ENCODE assay signal across 23 cellular contexts in genomic region chr2:45432406-45432805, GRCh38.
DNase-seq lines count a peak whose midpoint lies in the region; ATAC-seq and TF ChIP-seq lines count a peak whose summit lies in the region.
"Had no signal": no experiment of that assay in that cellular context is flagged by ENCODE, and none has a peak within 500 bp of the region (broad histone marks: within the 10 kb centered on the region; RNA-seq: fewer than 3 reads in every experiment).

No MANE protein-coding gene starts in this region.

- H3K79me2 ChIP-seq in OCI-LY7 (ENCODE audit: insufficient read depth, low read depth, low read length): no peaks in the 10 kb centered on the region
- H3K79me2 ChIP-seq in osteoblast (ENCODE audit: insufficient read depth, low read length): no peaks in the 10 kb centered on the region

- H3K4me2 ChIP-seq in OCI-LY7 (ENCODE audit: low read length) (no peak overlapping the region), osteoblast (ENCODE audit: insufficient read depth, low read length) (no peak overlapping the region)

- no peaks in the 10 kb centered on the region for H3K27me3 ChIP-seq in osteoblast (ENCODE audit: insufficient read depth, low read length)
- H3K27me3 ChIP-seq: body of pancreas, thyroid gland had no signal

- BruUV-seq in OCI-LY7 (replicated peaks; lab: Mats Ljungman, UMichigan): no TSS peak

- no peak for ATAC-seq in HG03354 (IDR thresholded peaks at IDR 0.05; ENCODE audit: poor library complexity, severe bottlenecking, unreplicated experiment)
- ATAC-seq in HG03439 (IDR thresholded peaks at IDR 0.05; ENCODE audit: unreplicated experiment): no peak
- ATAC-seq: body of pancreas had no signal

- 0 out of 2 replicates have a peak, but pooled peaks have one; percentile 15 for TF ChIP-seq CTCF in OCI-LY7 (conservative IDR thresholded peaks at IDR 0.05; ENCODE audit: low read length)
- TF ChIP-seq CTCF in coronary artery (IDR thresholded peaks at IDR 0.05): no peak
- no peak for TF ChIP-seq CTCF in osteoblast (IDR thresholded peaks at IDR 0.05; ENCODE audit: extremely low read depth, low read depth, low read length)

- H3K27ac ChIP-seq in OCI-LY7 (ENCODE audit: low read depth, low read length, poor library complexity, severe bottlenecking) (peak overlapping the region; percentile 55), coronary artery (peak overlapping the region; percentile 20 to 42), osteoblast (ENCODE audit: low read depth, low read length) (no peak overlapping the region)
- H3K27ac ChIP-seq: body of pancreas, epithelial cell of prostate, skin epidermis, thyroid gland had no signal

- H2AFZ ChIP-seq in OCI-LY7 (ENCODE audit: low read length): no peak overlapping the region
- no peak overlapping the region for H2AFZ ChIP-seq in osteoblast (ENCODE audit: low read length)

- H4K20me1 ChIP-seq in OCI-LY7 (ENCODE audit: insufficient read depth, low read length) (no peaks in the 10 kb centered on the region), osteoblast (ENCODE audit: insufficient read depth, low read length) (no peaks in the 10 kb centered on the region)

- CTCF ChIA-PET in OCI-LY7 (lab: Charles Lee; ENCODE audit: unreplicated experiment): no interaction called here

- DNase-seq in ELR (ENCODE audit: low read depth) (peak; percentile 26), OCI-LY7 (ENCODE audit: low spot score) (no peak), coronary artery (ENCODE audit: low spot score) (no peak), osteoblast (ENCODE audit: insufficient read length, low spot score, missing footprints) (peak; percentile 50), NCI-H345 treated with DMSO at 0.1 percent for 48 hours (lab: John Stamatoyannopoulos, UW; ENCODE audit: unreplicated experiment) (no peak), NCI-H1092 treated with DMSO at 0.1 percent for 48 hours (lab: John Stamatoyannopoulos, UW) (no peak)
- DNase-seq: activated CD4-positive, alpha-beta T cell treated with anti-CD3 and anti-CD28 coated beads, Interleukin-2, amount 10 ng/mL, durations not matched to agents 7 days and 5 days; activated naive CD8-positive, alpha-beta T cell treated with anti-CD3 and anti-CD28 coated beads for 36 hours; body of pancreas; dermis blood vessel endothelial cell; H7; midbrain; NCI-H1436; NCI-H69; nephron progenitor cell; OCI-M1; SHP77 treated with DMSO at 0.1 percent for 48 hours; stimulated activated naive CD4-positive, alpha-beta T cell; thyroid gland had no signal

- H3K4me1 ChIP-seq in OCI-LY7 (ENCODE audit: insufficient read depth, low read length, poor library complexity, severe bottlenecking) (peaks cover 34% of the 10 kb centered on the region), osteoblast (ENCODE audit: insufficient read depth, low read length) (peaks cover 22% of the 10 kb centered on the region)
- H3K4me1 ChIP-seq: thyroid gland had no signal

- intact Hi-C loops in OCI-LY7 (cut with micrococcal nuclease; ENCODE audit: unreplicated experiment): no loop called here

- H3K9me2 ChIP-seq in OCI-LY7 (ENCODE audit: insufficient read depth, low read length): no peaks in the 10 kb centered on the region

- H3K9me3 ChIP-seq in OCI-LY7 (ENCODE audit: low read length) (peaks cover 24% of the 10 kb centered on the region; the same call in 1 of the 2 replicates), osteoblast (ENCODE audit: low read depth, low read length) (no peaks in the 10 kb centered on the region)
- H3K9me3 ChIP-seq: body of pancreas, thyroid gland had no signal

- H3K36me3 ChIP-seq in OCI-LY7 (ENCODE audit: insufficient read depth, low read length) (peaks cover 27% of the 10 kb centered on the region), osteoblast (ENCODE audit: insufficient read depth, low read length) (no peaks in the 10 kb centered on the region)
- H3K36me3 ChIP-seq: thyroid gland had no signal

- POLR2A ChIA-PET in OCI-LY7 (lab: Charles Lee): interaction anchor here (1.3 to 1.6 kb wide), 4 partner anchors 10 to 448 kb away, joined by 3 to 7 read pairs (median 5); no protein-coding TSS in a partner anchor

- no peak overlapping the region for H3K4me3 ChIP-seq in OCI-LY7 (ENCODE audit: low read depth, low read length, poor library complexity, severe bottlenecking)
- no peak overlapping the region for H3K4me3 ChIP-seq in coronary artery
- no peak overlapping the region for H3K4me3 ChIP-seq in osteoblast (ENCODE audit: insufficient read depth, low read length)
- H3K4me3 ChIP-seq: body of pancreas, skin epidermis, thyroid gland had no signal

Comparison
In these comparisons a context has a peak if more than half of its experiments do, and no peak if none do; other contexts are left out.
1. DNase-seq: peak in ELR (single experiment) and osteoblast (single experiment); none in OCI-LY7 (single experiment), coronary artery (single experiment), NCI-H345 treated with DMSO at 0.1 percent for 48 hours (single experiment) and NCI-H1092 treated with DMSO at 0.1 percent for 48 hours (single experiment).